Comparison of ENCODE assay signal across 2 cellular contexts in the genomic region with DNA sequence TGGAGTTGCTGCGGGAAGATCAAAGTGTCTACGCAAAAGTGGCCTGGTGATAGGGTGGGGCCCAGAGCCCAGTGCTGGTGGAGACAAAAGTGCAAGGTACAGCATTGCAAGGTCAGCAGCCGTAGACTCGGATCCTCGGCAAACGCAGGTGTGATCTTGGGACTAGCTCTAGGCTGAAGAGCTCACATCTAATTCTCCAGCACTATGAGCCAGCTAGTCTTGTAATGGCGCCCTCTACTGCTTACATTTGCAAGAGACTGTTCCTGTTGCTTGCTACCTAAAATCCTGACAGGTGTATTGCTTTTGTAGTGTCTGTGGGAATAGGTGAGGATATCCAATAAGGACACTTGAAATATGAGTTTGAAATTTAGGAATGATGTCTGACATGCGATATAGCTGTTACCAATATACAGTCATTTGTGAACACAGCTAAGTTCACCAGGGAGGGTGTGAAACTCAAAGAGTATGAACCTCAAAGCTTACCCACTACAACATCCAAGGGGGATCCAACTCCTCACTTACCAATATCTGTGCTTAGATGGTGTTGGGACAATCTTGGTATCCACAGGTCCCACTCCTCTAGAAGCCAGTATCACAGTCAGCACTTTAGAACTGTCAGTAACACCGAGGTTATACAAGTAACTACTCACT.
A peak's percentile ranks its signal among the peaks of the same experiment; 100 is the strongest.
TF ChIP-seq lines count a peak whose summit lies in the region.

No MANE protein-coding gene starts in this region.

TF ChIP-seq in GM12878, 131 proteins besides CTCF, POLR2A, EP300 and RAD21:
- no peak for TF ChIP-seq ZBTB40 (IDR thresholded peaks at IDR 0.05; ENCODE audit: borderline replicate concordance)
- TF ChIP-seq SMC3 (IDR thresholded peaks at IDR 0.05; ENCODE audit: borderline replicate concordance, low read length), result peak; percentile 91

TF ChIP-seq in HepG2, 621 proteins besides CTCF, POLR2A, EP300 and RAD21:
- peak; percentile 60 for TF ChIP-seq HNF4A (CRISPR knock-in tag; IDR thresholded peaks at IDR 0.05)
- no peak for TF ChIP-seq THAP9 (CRISPR knock-in tag; IDR thresholded peaks at IDR 0.05; ENCODE audit: borderline replicate concordance)
- TF ChIP-seq PATZ1 (CRISPR knock-in tag; IDR thresholded peaks at IDR 0.05), result no peak
- TF ChIP-seq, protein P1, sequence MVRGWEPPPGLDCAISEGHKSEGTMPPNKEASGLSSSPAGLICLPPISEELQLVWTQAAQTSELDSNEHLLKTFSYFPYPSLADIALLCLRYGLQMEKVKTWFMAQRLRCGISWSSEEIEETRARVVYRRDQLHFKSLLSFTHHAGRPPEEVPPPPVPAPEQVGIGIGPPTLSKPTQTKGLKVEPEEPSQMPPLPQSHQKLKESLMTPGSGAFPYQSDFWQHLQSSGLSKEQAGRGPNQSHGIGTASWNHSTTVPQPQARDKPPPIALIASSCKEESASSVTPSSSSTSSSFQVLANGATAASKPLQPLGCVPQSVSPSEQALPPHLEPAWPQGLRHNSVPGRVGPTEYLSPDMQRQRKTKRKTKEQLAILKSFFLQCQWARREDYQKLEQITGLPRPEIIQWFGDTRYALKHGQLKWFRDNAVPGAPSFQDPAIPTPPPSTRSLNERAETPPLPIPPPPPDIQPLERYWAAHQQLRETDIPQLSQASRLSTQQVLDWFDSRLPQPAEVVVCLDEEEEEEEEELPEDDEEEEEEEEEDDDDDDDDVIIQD (CRISPR knock-in tag; IDR thresholded peaks at IDR 0.05; ENCODE audit: low read depth), result no peak
- TF ChIP-seq ZNF10 (CRISPR knock-in tag; IDR thresholded peaks at IDR 0.05; ENCODE audit: borderline replicate concordance, low read depth), result no peak
- 0 out of 2 replicates have a peak, but pooled peaks have one; percentile 23 for TF ChIP-seq TCF7 (IDR thresholded peaks at IDR 0.05; ENCODE audit: low read depth)
- TF ChIP-seq RBM39 (IDR thresholded peaks at IDR 0.05; ENCODE audit: low read depth, low read length, poor library complexity, severe bottlenecking), result no peak
- TF ChIP-seq KDM3A (CRISPR knock-in tag; IDR thresholded peaks at IDR 0.05; ENCODE audit: low read depth), result 0 out of 2 replicates have a peak, but pooled peaks have one; percentile 26
- TF ChIP-seq ZNF556 (CRISPR knock-in tag; IDR thresholded peaks at IDR 0.05; ENCODE audit: borderline replicate concordance), result no peak
- TF ChIP-seq SMC3 (IDR thresholded peaks at IDR 0.05; ENCODE audit: low read length), result peak; percentile 86
- peak; percentile 70 for TF ChIP-seq STAG1 (CRISPR knock-in tag; IDR thresholded peaks at IDR 0.05)
- TF ChIP-seq, protein P2, sequence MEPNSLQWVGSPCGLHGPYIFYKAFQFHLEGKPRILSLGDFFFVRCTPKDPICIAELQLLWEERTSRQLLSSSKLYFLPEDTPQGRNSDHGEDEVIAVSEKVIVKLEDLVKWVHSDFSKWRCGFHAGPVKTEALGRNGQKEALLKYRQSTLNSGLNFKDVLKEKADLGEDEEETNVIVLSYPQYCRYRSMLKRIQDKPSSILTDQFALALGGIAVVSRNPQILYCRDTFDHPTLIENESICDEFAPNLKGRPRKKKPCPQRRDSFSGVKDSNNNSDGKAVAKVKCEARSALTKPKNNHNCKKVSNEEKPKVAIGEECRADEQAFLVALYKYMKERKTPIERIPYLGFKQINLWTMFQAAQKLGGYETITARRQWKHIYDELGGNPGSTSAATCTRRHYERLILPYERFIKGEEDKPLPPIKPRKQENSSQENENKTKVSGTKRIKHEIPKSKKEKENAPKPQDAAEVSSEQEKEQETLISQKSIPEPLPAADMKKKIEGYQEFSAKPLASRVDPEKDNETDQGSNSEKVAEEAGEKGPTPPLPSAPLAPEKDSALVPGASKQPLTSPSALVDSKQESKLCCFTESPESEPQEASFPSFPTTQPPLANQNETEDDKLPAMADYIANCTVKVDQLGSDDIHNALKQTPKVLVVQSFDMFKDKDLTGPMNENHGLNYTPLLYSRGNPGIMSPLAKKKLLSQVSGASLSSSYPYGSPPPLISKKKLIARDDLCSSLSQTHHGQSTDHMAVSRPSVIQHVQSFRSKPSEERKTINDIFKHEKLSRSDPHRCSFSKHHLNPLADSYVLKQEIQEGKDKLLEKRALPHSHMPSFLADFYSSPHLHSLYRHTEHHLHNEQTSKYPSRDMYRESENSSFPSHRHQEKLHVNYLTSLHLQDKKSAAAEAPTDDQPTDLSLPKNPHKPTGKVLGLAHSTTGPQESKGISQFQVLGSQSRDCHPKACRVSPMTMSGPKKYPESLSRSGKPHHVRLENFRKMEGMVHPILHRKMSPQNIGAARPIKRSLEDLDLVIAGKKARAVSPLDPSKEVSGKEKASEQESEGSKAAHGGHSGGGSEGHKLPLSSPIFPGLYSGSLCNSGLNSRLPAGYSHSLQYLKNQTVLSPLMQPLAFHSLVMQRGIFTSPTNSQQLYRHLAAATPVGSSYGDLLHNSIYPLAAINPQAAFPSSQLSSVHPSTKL (CRISPR knock-in tag; IDR thresholded peaks at IDR 0.05), result peak; percentile 50; the same call in 1 of the 2 replicates
- TF ChIP-seq SOX5 (CRISPR knock-in tag; IDR thresholded peaks at IDR 0.05; ENCODE audit: borderline replicate concordance), result 0 out of 2 replicates have a peak, but pooled peaks have one; percentile 9
- TF ChIP-seq ZNF644 (CRISPR knock-in tag; IDR thresholded peaks at IDR 0.05; ENCODE audit: low read depth), result 0 out of 2 replicates have a peak, but pooled peaks have one; percentile 34
- 0 out of 2 replicates have a peak, but pooled peaks have one; percentile 29 for TF ChIP-seq ELF3 (CRISPR knock-in tag; IDR thresholded peaks at IDR 0.05)
- TF ChIP-seq, protein P3, sequence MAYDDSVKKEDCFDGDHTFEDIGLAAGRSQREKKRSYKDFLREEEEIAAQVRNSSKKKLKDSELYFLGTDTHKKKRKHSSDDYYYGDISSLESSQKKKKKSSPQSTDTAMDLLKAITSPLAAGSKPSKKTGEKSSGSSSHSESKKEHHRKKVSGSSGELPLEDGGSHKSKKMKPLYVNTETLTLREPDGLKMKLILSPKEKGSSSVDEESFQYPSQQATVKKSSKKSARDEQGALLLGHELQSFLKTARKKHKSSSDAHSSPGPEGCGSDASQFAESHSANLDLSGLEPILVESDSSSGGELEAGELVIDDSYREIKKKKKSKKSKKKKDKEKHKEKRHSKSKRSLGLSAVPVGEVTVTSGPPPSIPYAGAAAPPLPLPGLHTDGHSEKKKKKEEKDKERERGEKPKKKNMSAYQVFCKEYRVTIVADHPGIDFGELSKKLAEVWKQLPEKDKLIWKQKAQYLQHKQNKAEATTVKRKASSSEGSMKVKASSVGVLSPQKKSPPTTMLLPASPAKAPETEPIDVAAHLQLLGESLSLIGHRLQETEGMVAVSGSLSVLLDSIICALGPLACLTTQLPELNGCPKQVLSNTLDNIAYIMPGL (CRISPR knock-in tag; IDR thresholded peaks at IDR 0.05; ENCODE audit: borderline replicate concordance in 1 of 2, low read depth in 1 of 2), result 0 out of 4 replicates have a peak, but pooled peaks of 1 of the 2 experiments have one; percentile 50
- TF ChIP-seq ZNF30 (CRISPR knock-in tag; IDR thresholded peaks at IDR 0.05), result no peak
- TF ChIP-seq ZNF580 (CRISPR knock-in tag; IDR thresholded peaks at IDR 0.05; ENCODE audit: borderline replicate concordance, low read depth), result peak; percentile 54; the same call in 1 of the 2 replicates
- TF ChIP-seq KLF6 (CRISPR knock-in tag; IDR thresholded peaks at IDR 0.05), result 0 out of 2 replicates have a peak, but pooled peaks have one; percentile 23
- peak; percentile 34 for TF ChIP-seq XRCC5 (optimal IDR thresholded peaks at IDR 0.05; ENCODE audit: low read length)
- no peak for TF ChIP-seq HMGXB3 (CRISPR knock-in tag; IDR thresholded peaks at IDR 0.05; ENCODE audit: borderline replicate concordance)
- TF ChIP-seq TEAD3 (CRISPR knock-in tag; optimal IDR thresholded peaks at IDR 0.05; ENCODE audit: borderline replicate concordance), result peak; percentile 20
- peak; percentile 47 to 58 for TF ChIP-seq MAFK (conservative IDR thresholded peaks at IDR 0.05 in 1 of 2, IDR thresholded peaks at IDR 0.05 in 1 of 2; ENCODE audit: low read length in 2 of 2)
- 0 out of 2 replicates have a peak, but pooled peaks have one; percentile 14 for TF ChIP-seq GATAD2A (CRISPR knock-in tag; IDR thresholded peaks at IDR 0.05)
